Comparison of ENCODE assay signal across 2 cellular contexts in the genomic region with DNA sequence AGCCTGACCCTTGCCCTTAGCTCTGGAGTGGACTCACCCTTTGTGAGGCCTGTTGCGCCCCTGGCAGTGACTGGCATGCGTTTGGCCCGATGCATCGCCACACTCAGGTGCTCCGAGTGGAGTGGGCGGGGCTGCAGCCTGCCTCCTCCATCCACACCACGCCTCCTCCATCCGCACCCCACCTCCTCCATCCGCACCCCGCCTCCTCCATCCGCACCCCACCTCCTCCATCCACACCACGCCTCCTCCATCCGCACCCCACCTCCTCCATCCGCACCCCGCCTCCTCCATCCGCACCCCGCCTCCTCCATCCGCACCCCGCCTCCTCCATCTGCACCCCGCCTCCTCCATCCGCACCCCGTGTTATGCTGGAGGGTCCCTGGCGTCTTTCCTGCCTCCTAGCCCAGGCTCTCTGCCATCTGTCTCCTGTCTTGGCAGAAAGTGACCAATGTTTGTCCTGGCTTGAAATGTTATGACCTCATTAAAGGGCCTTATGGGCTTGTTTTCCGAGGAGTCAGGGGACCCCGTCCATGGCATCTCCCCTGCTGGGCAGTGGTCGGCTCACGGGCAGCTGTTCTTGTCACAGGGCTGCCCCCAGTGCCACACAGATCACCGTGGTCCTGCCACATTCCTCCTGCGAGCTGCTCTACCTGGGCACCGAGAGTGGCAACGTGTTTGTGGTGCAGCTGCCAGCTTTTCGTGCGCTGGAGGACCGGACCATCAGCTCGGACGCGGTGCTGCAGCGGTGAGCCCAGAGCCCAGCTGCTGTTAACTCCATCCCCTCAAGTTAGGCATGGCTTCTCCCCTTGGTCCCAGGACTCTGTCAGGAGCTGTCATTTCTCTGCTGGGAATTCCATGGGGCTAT.
TF ChIP-seq lines count a peak whose summit lies in the region.

No MANE protein-coding gene starts in this region.

TF ChIP-seq in A549, 52 proteins besides CTCF, POLR2A, EP300 and RAD21:
- no peak for TF ChIP-seq HOXB5 (CRISPR knock-in tag; IDR thresholded peaks at IDR 0.05)
- no peak for TF ChIP-seq POLR2AphosphoS2 (conservative IDR thresholded peaks at IDR 0.05; ENCODE audit: low read length)
- no peak for TF ChIP-seq HMGXB4 (CRISPR knock-in tag; IDR thresholded peaks at IDR 0.05; ENCODE audit: borderline replicate concordance)
- no peak for TF ChIP-seq HOXA7 (CRISPR knock-in tag; IDR thresholded peaks at IDR 0.05)
- TF ChIP-seq RCOR1 (IDR thresholded peaks at IDR 0.05; ENCODE audit: low read depth, low read length): no peak
- TF ChIP-seq FOXS1 (CRISPR knock-in tag; IDR thresholded peaks at IDR 0.05): no peak
- no peak for TF ChIP-seq ESRRA (IDR thresholded peaks at IDR 0.05; ENCODE audit: borderline replicate concordance, low read length)
- no peak for TF ChIP-seq BCL3 (IDR thresholded peaks at IDR 0.05)
- TF ChIP-seq EHMT2 (IDR thresholded peaks at IDR 0.05; ENCODE audit: low read depth): no peak
- no peak for TF ChIP-seq ZSCAN20 (CRISPR knock-in tag; IDR thresholded peaks at IDR 0.05)
- TF ChIP-seq RFX5 (IDR thresholded peaks at IDR 0.05): no peak
- TF ChIP-seq MAFK (IDR thresholded peaks at IDR 0.05; ENCODE audit: partially characterized antibody): no peak
- no peak for TF ChIP-seq GATA3 (IDR thresholded peaks at IDR 0.05; ENCODE audit: borderline replicate concordance)
- TF ChIP-seq CEBPB (IDR thresholded peaks at IDR 0.05): no peak
- no peak for TF ChIP-seq RARB (CRISPR knock-in tag; IDR thresholded peaks at IDR 0.05)
- no peak for TF ChIP-seq CHD4 (IDR thresholded peaks at IDR 0.05; ENCODE audit: borderline replicate concordance)
- no peak for TF ChIP-seq JUNB (IDR thresholded peaks at IDR 0.05)
- TF ChIP-seq, protein P1, sequence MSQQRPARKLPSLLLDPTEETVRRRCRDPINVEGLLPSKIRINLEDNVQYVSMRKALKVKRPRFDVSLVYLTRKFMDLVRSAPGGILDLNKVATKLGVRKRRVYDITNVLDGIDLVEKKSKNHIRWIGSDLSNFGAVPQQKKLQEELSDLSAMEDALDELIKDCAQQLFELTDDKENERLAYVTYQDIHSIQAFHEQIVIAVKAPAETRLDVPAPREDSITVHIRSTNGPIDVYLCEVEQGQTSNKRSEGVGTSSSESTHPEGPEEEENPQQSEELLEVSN (IDR thresholded peaks at IDR 0.05; ENCODE audit: borderline replicate concordance, low read depth): no peak
- no peak for TF ChIP-seq JUN (IDR thresholded peaks at IDR 0.05)
- no peak for TF ChIP-seq FOSB (CRISPR knock-in tag; IDR thresholded peaks at IDR 0.05)

TF ChIP-seq in HepG2, 621 proteins besides CTCF, POLR2A, EP300 and RAD21:
- TF ChIP-seq ZNF576 (CRISPR knock-in tag; IDR thresholded peaks at IDR 0.05): 0 out of 2 replicates have a peak, but pooled peaks have one; percentile 71
- no peak for TF ChIP-seq CC2D1A (CRISPR knock-in tag; IDR thresholded peaks at IDR 0.05)
- no peak for TF ChIP-seq TCF7L2 (IDR thresholded peaks at IDR 0.05; ENCODE audit: low read depth, low read length)
- TF ChIP-seq ZNF101 (CRISPR knock-in tag; IDR thresholded peaks at IDR 0.05; ENCODE audit: borderline replicate concordance, low read depth): no peak
- TF ChIP-seq ZNF776 (CRISPR knock-in tag; IDR thresholded peaks at IDR 0.05): 0 out of 2 replicates have a peak, but pooled peaks have one; percentile 49
- no peak for TF ChIP-seq CEBPZ (IDR thresholded peaks at IDR 0.05; ENCODE audit: low read length)
- TF ChIP-seq FLYWCH1 (CRISPR knock-in tag; IDR thresholded peaks at IDR 0.05): no peak
- no peak for TF ChIP-seq ZMAT3 (CRISPR knock-in tag; conservative IDR thresholded peaks at IDR 0.05)
- TF ChIP-seq GFI1 (CRISPR knock-in tag; IDR thresholded peaks at IDR 0.05; ENCODE audit: borderline replicate concordance): no peak
- no peak for TF ChIP-seq TOE1 (CRISPR knock-in tag; IDR thresholded peaks at IDR 0.05)
- no peak for TF ChIP-seq ZNF629 (CRISPR knock-in tag; conservative IDR thresholded peaks at IDR 0.05)
- TF ChIP-seq ZNF17 (CRISPR knock-in tag; IDR thresholded peaks at IDR 0.05): no peak
- TF ChIP-seq ZNF614 (CRISPR knock-in tag; IDR thresholded peaks at IDR 0.05; ENCODE audit: borderline replicate concordance): no peak
- TF ChIP-seq ZNF619 (CRISPR knock-in tag; IDR thresholded peaks at IDR 0.05): 0 out of 2 replicates have a peak, but pooled peaks have one; percentile 9
- no peak for TF ChIP-seq ASH2L (IDR thresholded peaks at IDR 0.05; ENCODE audit: insufficient read length, low read depth, low read length)
- TF ChIP-seq ELF1 (CRISPR knock-in tag; IDR thresholded peaks at IDR 0.05): no peak
- TF ChIP-seq SRSF9 (IDR thresholded peaks at IDR 0.05; ENCODE audit: borderline replicate concordance, insufficient read depth, low read depth, low read length, poor library complexity, severe bottlenecking): no peak
- TF ChIP-seq JUN (CRISPR knock-in tag; IDR thresholded peaks at IDR 0.05): no peak
- TF ChIP-seq ZNF235 (CRISPR knock-in tag; IDR thresholded peaks at IDR 0.05; ENCODE audit: borderline replicate concordance): no peak
- TF ChIP-seq ZNF230 (CRISPR knock-in tag; IDR thresholded peaks at IDR 0.05): no peak
- peak; percentile 54; the same call in 1 of the 2 replicates for TF ChIP-seq ZBTB38 (CRISPR knock-in tag; IDR thresholded peaks at IDR 0.05)
- no peak for TF ChIP-seq ZBTB25 (CRISPR knock-in tag; IDR thresholded peaks at IDR 0.05)
- TF ChIP-seq MXD1 (CRISPR knock-in tag; IDR thresholded peaks at IDR 0.05): 0 out of 2 replicates have a peak, but pooled peaks have one; percentile 46
- TF ChIP-seq, protein P2, sequence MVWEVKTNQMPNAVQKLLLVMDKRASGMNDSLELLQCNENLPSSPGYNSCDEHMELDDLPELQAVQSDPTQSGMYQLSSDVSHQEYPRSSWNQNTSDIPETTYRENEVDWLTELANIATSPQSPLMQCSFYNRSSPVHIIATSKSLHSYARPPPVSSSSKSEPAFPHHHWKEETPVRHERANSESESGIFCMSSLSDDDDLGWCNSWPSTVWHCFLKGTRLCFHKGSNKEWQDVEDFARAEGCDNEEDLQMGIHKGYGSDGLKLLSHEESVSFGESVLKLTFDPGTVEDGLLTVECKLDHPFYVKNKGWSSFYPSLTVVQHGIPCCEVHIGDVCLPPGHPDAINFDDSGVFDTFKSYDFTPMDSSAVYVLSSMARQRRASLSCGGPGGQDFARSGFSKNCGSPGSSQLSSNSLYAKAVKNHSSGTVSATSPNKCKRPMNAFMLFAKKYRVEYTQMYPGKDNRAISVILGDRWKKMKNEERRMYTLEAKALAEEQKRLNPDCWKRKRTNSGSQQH (CRISPR knock-in tag; IDR thresholded peaks at IDR 0.05; ENCODE audit: low read depth): no peak
- no peak for TF ChIP-seq JARID2 (CRISPR knock-in tag; IDR thresholded peaks at IDR 0.05; ENCODE audit: insufficient replicate concordance)
- TF ChIP-seq, protein P3, sequence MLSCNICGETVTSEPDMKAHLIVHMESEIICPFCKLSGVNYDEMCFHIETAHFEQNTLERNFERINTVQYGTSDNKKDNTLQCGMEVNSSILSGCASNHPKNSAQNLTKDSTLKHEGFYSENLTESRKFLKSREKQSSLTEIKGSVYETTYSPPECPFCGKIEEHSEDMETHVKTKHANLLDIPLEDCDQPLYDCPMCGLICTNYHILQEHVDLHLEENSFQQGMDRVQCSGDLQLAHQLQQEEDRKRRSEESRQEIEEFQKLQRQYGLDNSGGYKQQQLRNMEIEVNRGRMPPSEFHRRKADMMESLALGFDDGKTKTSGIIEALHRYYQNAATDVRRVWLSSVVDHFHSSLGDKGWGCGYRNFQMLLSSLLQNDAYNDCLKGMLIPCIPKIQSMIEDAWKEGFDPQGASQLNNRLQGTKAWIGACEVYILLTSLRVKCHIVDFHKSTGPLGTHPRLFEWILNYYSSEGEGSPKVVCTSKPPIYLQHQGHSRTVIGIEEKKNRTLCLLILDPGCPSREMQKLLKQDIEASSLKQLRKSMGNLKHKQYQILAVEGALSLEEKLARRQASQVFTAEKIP (CRISPR knock-in tag; IDR thresholded peaks at IDR 0.05; ENCODE audit: borderline replicate concordance): no peak
- TF ChIP-seq ZNF816 (CRISPR knock-in tag; IDR thresholded peaks at IDR 0.05; ENCODE audit: borderline replicate concordance): no peak
- TF ChIP-seq NFE2 (CRISPR knock-in tag; IDR thresholded peaks at IDR 0.05): no peak
- TF ChIP-seq NKX3-1 (CRISPR knock-in tag; IDR thresholded peaks at IDR 0.05): no peak
- TF ChIP-seq, protein P4, sequence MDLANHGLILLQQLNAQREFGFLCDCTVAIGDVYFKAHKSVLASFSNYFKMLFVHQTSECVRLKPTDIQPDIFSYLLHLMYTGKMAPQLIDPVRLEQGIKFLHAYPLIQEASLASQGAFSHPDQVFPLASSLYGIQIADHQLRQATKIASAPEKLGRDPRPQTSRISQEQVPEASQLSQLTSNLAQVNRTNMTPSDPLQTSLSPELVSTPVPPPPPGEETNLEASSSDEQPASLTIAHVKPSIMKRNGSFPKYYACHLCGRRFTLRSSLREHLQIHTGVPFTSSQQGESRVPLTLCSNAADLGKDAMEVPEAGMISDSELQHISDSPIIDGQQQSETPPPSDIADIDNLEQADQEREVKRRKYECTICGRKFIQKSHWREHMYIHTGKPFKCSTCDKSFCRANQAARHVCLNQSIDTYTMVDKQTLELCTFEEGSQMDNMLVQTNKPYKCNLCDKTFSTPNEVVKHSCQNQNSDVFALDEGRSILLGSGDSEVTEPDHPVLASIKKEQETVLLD (CRISPR knock-in tag; IDR thresholded peaks at IDR 0.05; ENCODE audit: low read depth): no peak
- no peak for TF ChIP-seq ZBTB42 (CRISPR knock-in tag; IDR thresholded peaks at IDR 0.05)
- TF ChIP-seq HOXA5 (CRISPR knock-in tag; IDR thresholded peaks at IDR 0.05): no peak
- TF ChIP-seq ZNF761 (CRISPR knock-in tag; conservative IDR thresholded peaks at IDR 0.05): no peak
- no peak for TF ChIP-seq PHF21A (CRISPR knock-in tag; IDR thresholded peaks at IDR 0.05)
- peak; percentile 42; the same call in 1 of the 2 replicates for TF ChIP-seq NR0B2 (CRISPR knock-in tag; IDR thresholded peaks at IDR 0.05)
- TF ChIP-seq ZFP36 (IDR thresholded peaks at IDR 0.05; ENCODE audit: borderline replicate concordance, low read depth, low read length, partially characterized antibody): no peak
- no peak for TF ChIP-seq MNT (IDR thresholded peaks at IDR 0.05)
- TF ChIP-seq ZNF572 (CRISPR knock-in tag; IDR thresholded peaks at IDR 0.05): no peak
- TF ChIP-seq HNRNPL (IDR thresholded peaks at IDR 0.05; ENCODE audit: low read depth, low read length): peak; percentile 23; the same call in 1 of the 2 replicates
- no peak for TF ChIP-seq ZNF83 (CRISPR knock-in tag; IDR thresholded peaks at IDR 0.05; ENCODE audit: borderline replicate concordance)
